1 cellular context compared by ENCODE assay signal in genomic region chr4:111631157-111631999, GRCh38.
TF ChIP-seq lines count a peak whose summit lies in the region.

No MANE protein-coding gene starts in this region.

TF ChIP-seq in SK-N-SH treated with all-trans-retinoic acid at 6 μM for 48 hours, 23 proteins besides CTCF, POLR2A, EP300 and RAD21 (continued from another document):
- TF ChIP-seq TSHZ2 (CRISPR knock-in tag; IDR thresholded peaks at IDR 0.05) (no peak), PPARA (CRISPR knock-in tag; IDR thresholded peaks at IDR 0.05; ENCODE audit: borderline replicate concordance) (no peak), ZNF565 (CRISPR knock-in tag; conservative IDR thresholded peaks at IDR 0.05; ENCODE audit: low read depth) (no peak), ZC3H10 (CRISPR knock-in tag; IDR thresholded peaks at IDR 0.05) (no peak), ZFP30 (CRISPR knock-in tag; IDR thresholded peaks at IDR 0.05) (no peak), BACH2 (CRISPR knock-in tag; IDR thresholded peaks at IDR 0.05; ENCODE audit: borderline replicate concordance) (no peak), ESRRG (CRISPR knock-in tag; IDR thresholded peaks at IDR 0.05) (no peak), OSR1 (CRISPR knock-in tag; IDR thresholded peaks at IDR 0.05) (no peak), TOX (CRISPR knock-in tag; IDR thresholded peaks at IDR 0.05; ENCODE audit: borderline replicate concordance) (no peak)
- TF ChIP-seq, protein P1, sequence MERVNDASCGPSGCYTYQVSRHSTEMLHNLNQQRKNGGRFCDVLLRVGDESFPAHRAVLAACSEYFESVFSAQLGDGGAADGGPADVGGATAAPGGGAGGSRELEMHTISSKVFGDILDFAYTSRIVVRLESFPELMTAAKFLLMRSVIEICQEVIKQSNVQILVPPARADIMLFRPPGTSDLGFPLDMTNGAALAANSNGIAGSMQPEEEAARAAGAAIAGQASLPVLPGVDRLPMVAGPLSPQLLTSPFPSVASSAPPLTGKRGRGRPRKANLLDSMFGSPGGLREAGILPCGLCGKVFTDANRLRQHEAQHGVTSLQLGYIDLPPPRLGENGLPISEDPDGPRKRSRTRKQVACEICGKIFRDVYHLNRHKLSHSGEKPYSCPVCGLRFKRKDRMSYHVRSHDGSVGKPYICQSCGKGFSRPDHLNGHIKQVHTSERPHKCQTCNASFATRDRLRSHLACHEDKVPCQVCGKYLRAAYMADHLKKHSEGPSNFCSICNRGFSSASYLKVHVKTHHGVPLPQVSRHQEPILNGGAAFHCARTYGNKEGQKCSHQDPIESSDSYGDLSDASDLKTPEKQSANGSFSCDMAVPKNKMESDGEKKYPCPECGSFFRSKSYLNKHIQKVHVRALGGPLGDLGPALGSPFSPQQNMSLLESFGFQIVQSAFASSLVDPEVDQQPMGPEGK (CRISPR knock-in tag; IDR thresholded peaks at IDR 0.05; ENCODE audit: borderline replicate concordance), result no peak
- TF ChIP-seq, protein P2, sequence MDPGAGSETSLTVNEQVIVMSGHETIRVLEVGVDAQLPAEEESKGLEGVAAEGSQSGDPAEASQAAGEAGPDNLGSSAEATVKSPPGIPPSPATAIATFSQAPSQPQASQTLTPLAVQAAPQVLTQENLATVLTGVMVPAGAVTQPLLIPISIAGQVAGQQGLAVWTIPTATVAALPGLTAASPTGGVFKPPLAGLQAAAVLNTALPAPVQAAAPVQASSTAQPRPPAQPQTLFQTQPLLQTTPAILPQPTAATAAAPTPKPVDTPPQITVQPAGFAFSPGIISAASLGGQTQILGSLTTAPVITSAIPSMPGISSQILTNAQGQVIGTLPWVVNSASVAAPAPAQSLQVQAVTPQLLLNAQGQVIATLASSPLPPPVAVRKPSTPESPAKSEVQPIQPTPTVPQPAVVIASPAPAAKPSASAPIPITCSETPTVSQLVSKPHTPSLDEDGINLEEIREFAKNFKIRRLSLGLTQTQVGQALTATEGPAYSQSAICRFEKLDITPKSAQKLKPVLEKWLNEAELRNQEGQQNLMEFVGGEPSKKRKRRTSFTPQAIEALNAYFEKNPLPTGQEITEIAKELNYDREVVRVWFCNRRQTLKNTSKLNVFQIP (CRISPR knock-in tag; IDR thresholded peaks at IDR 0.05; ENCODE audit: borderline replicate concordance, low read depth), result no peak
- TF ChIP-seq, protein P3, sequence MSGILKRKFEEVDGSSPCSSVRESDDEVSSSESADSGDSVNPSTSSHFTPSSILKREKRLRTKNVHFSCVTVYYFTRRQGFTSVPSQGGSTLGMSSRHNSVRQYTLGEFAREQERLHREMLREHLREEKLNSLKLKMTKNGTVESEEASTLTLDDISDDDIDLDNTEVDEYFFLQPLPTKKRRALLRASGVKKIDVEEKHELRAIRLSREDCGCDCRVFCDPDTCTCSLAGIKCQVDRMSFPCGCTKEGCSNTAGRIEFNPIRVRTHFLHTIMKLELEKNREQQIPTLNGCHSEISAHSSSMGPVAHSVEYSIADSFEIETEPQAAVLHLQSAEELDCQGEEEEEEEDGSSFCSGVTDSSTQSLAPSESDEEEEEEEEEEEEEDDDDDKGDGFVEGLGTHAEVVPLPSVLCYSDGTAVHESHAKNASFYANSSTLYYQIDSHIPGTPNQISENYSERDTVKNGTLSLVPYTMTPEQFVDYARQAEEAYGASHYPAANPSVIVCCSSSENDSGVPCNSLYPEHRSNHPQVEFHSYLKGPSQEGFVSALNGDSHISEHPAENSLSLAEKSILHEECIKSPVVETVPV (CRISPR knock-in tag; IDR thresholded peaks at IDR 0.05), result no peak
TF ChIP-seq in SK-N-SH treated with all-trans-retinoic acid at 6 μM for 48 hours: peak in this region for 0.
